8 cellular contexts compared by ENCODE assay signal in the genomic region with DNA sequence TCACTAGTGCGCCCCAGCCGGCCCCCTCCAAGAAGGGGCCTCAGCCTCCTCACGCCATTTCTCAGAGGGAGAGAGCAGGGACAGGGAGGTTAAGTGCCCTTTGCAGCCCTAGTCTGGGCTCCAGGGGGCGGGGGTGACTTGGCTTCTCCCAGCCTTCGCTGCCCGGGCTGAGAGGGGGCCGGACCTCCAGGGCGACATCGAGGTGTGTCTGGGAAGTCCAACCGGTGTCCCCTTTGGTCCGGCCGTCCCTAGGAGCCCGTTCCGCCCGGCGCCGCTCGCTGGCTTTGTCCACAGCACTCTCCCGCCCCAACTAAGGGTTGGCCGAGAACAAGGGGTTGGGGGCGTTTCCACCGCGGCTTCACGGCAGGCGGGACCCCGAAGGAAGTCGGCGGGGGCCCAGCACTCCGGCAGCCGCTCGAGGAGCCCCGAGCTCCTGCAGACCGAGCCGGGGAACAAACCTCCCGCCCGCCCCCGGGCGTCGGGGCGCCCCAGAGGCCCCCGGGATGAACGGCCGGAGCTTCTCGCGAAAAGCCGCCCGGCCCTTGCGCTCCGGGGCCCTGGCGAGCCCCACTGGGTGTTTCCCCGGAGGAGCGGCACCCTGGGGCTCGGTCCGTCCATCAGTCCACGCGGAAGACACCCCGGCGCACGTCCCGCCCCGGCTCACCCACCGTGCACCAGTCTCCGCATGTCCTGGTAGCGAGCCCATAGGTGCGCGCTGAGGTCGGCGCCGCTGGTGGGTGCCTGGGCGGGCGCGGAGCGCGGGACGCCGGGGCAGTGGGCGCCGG. TPM values are rescaled to one million over a fixed set of nuclear protein-coding genes. Genes with fewer than 3 reads are reported as not detected.
DNase-seq lines count a peak whose midpoint lies in the region; ATAC-seq and TF ChIP-seq lines count a peak whose summit lies in the region.

No MANE protein-coding gene starts in this region.

- peaks cover 28% of the 10 kb centered on the region for H3K4me1 Mint-ChIP-seq in CD8-positive, alpha-beta T cell (ENCODE audit: low read depth)
- peaks cover 32% of the 10 kb centered on the region for H3K4me1 Mint-ChIP-seq in activated CD8-positive, alpha-beta memory T cell treated with anti-CD3 and anti-CD28 coated beads, Interleukin-2, amount 10 ng/mL, durations not matched to agents 7 days and 5 days
- H3K4me1 Mint-ChIP-seq in osteocyte (ENCODE audit: unreplicated experiment) = peaks cover 36% of the 10 kb centered on the region

- H3K4me3 ChIP-seq in CD8-positive, alpha-beta T cell (ENCODE audit: low read depth, low read length) = peak overlapping the region; percentile 50

- H3K9me3 ChIP-seq in CD8-positive, alpha-beta T cell (ENCODE audit: low read length) = no peaks in the 10 kb centered on the region

- CTCF ChIA-PET in CD8-positive, alpha-beta T cell (lab: Charles Lee) = no interaction called here
- CTCF ChIA-PET in activated CD8-positive, alpha-beta memory T cell treated with anti-CD3 and anti-CD28 coated beads, Interleukin-2, amount 10 ng/mL, durations not matched to agents 7 days and 5 days (lab: Charles Lee) = interaction anchor here (1.7 kb wide), 1 partner anchor 76 kb away, joined by 5 read pairs; no protein-coding TSS in a partner anchor

- no peak overlapping the region for H3K27ac ChIP-seq in CD8-positive, alpha-beta T cell (ENCODE audit: low read depth, low read length)
- H3K27ac ChIP-seq in foreskin keratinocyte = peak overlapping the region; percentile 2

- no peaks in the 10 kb centered on the region for H3K27me3 Mint-ChIP-seq in CD8-positive, alpha-beta T cell (ENCODE audit: low read depth)
- H3K27me3 Mint-ChIP-seq in activated CD8-positive, alpha-beta memory T cell treated with anti-CD3 and anti-CD28 coated beads, Interleukin-2, amount 10 ng/mL, durations not matched to agents 7 days and 5 days = no peaks in the 10 kb centered on the region
- no peaks in the 10 kb centered on the region for H3K27me3 Mint-ChIP-seq in osteocyte (ENCODE audit: unreplicated experiment)

- H3K4me1 ChIP-seq in CD8-positive, alpha-beta T cell (ENCODE audit: insufficient read depth, low read length) = peaks cover 28% of the 10 kb centered on the region
- no peaks in the 10 kb centered on the region for H3K4me1 ChIP-seq in foreskin keratinocyte

- no peaks in the 10 kb centered on the region for H3K27me3 ChIP-seq in CD8-positive, alpha-beta T cell (ENCODE audit: insufficient read depth, low read length)
- H3K27me3 ChIP-seq in foreskin keratinocyte = no peaks in the 10 kb centered on the region

- TF ChIP-seq CTCF in CD8-positive, alpha-beta T cell (IDR thresholded peaks at IDR 0.05) = no peak
- TF ChIP-seq CTCF in foreskin keratinocyte (conservative IDR thresholded peaks at IDR 0.05) (no peak), osteocyte (IDR thresholded peaks at IDR 0.05) (no peak)

- no peaks in the 10 kb centered on the region for H3K36me3 ChIP-seq in CD8-positive, alpha-beta T cell (ENCODE audit: insufficient read depth, low read length)

- intact Hi-C loops in CD8-positive, alpha-beta T cell (cut with DNase I, micrococcal nuclease) = loop anchor here in 1 of 2 experiments (10.0 kb wide), 2 partner anchors 152 to 558 kb away; a partner anchor contains a TSS

- peak overlapping the region; percentile 73 for H3K4me3 Mint-ChIP-seq in CD8-positive, alpha-beta T cell
- peak overlapping the region; percentile 76 for H3K4me3 Mint-ChIP-seq in activated CD8-positive, alpha-beta memory T cell treated with anti-CD3 and anti-CD28 coated beads, Interleukin-2, amount 10 ng/mL, durations not matched to agents 7 days and 5 days
- peak overlapping the region; percentile 81 for H3K4me3 Mint-ChIP-seq in osteocyte (ENCODE audit: unreplicated experiment)

- peaks cover 7% of the 10 kb centered on the region for H3K36me3 Mint-ChIP-seq in CD8-positive, alpha-beta T cell
- peaks cover 8% of the 10 kb centered on the region for H3K36me3 Mint-ChIP-seq in activated CD8-positive, alpha-beta memory T cell treated with anti-CD3 and anti-CD28 coated beads, Interleukin-2, amount 10 ng/mL, durations not matched to agents 7 days and 5 days
- peaks cover 9% of the 10 kb centered on the region for H3K36me3 Mint-ChIP-seq in osteocyte (ENCODE audit: unreplicated experiment)

- DNase-seq in CD8-positive, alpha-beta T cell = peak in 5 of 7 experiments; percentile 7 to 57 (median 32)
- no peak for DNase-seq in activated CD8-positive, alpha-beta memory T cell treated with anti-CD3 and anti-CD28 coated beads, Interleukin-2, amount 10 ng/mL, durations not matched to agents 7 days and 5 days
- DNase-seq in foreskin keratinocyte = no peak
- DNase-seq in osteocyte (ENCODE audit: extremely low spot score, unreplicated experiment) = peak; percentile 82
- DNase-seq in SK-N-DZ (ENCODE audit: low spot score) = no peak
- DNase-seq in putamen (ENCODE audit: low spot score) = no peak
- no peak for DNase-seq in NCI-H446 (lab: John Stamatoyannopoulos, UW)

- peak overlapping the region; percentile 37 for H3K27ac Mint-ChIP-seq in CD8-positive, alpha-beta T cell
- H3K27ac Mint-ChIP-seq in activated CD8-positive, alpha-beta memory T cell treated with anti-CD3 and anti-CD28 coated beads, Interleukin-2, amount 10 ng/mL, durations not matched to agents 7 days and 5 days = peak overlapping the region; percentile 59
- H3K27ac Mint-ChIP-seq in osteocyte (ENCODE audit: unreplicated experiment) = peak overlapping the region; percentile 75

- ATAC-seq in CD8-positive, alpha-beta T cell = no peak
- peak; percentile 2 for ATAC-seq in HG03432 (IDR thresholded peaks at IDR 0.05; ENCODE audit: unreplicated experiment)
- peak; percentile 4 for ATAC-seq in activated CD8-positive, alpha-beta memory T cell treated with anti-CD3 and anti-CD28 coated beads, Interleukin-2, amount 10 ng/mL, durations not matched to agents 7 days and 5 days
- no peak for ATAC-seq in foreskin keratinocyte

- POLR2A ChIA-PET in CD8-positive, alpha-beta T cell (lab: Charles Lee) = no interaction called here

- no peaks in the 10 kb centered on the region for H3K9me3 Mint-ChIP-seq in CD8-positive, alpha-beta T cell
- no peaks in the 10 kb centered on the region for H3K9me3 Mint-ChIP-seq in activated CD8-positive, alpha-beta memory T cell treated with anti-CD3 and anti-CD28 coated beads, Interleukin-2, amount 10 ng/mL, durations not matched to agents 7 days and 5 days (ENCODE audit: low read depth)
- no peaks in the 10 kb centered on the region for H3K9me3 Mint-ChIP-seq in osteocyte (ENCODE audit: unreplicated experiment)

RNA-seq across cellular contexts. Expression of a gene that starts 0.6 kb away (rescaled TPM):
- 1 to 10 TPM; 4.8 to 6.7 TPM for total RNA-seq in CD8-positive, alpha-beta T cell
- 10 to 100 TPM; 38.7 to 54.5 TPM for total RNA-seq in activated CD8-positive, alpha-beta memory T cell treated with anti-CD3 and anti-CD28 coated beads, Interleukin-2, amount 10 ng/mL, durations not matched to agents 7 days and 5 days
- total RNA-seq in foreskin keratinocyte (121 and 127 TPM in 2 replicates), osteocyte (178 and 188 TPM in 2 replicates)
- 170 and 177 TPM in 2 replicates for polyA plus RNA-seq in foreskin keratinocyte
- polyA plus RNA-seq in SK-N-DZ (2014; cell fraction: cytosol; rRNA removed) = 342 and 366 TPM in 2 replicates
- 688 and 845 TPM in 2 replicates for polyA plus RNA-seq in SK-N-DZ (2014; cell fraction: nucleus; rRNA removed)

RNA-seq across cellular contexts. Expression of a gene that starts 3.4 kb away (rescaled TPM):
- total RNA-seq in CD8-positive, alpha-beta T cell = 1 to 10 TPM; 5.2 to 6.8 TPM
- total RNA-seq in activated CD8-positive, alpha-beta memory T cell treated with anti-CD3 and anti-CD28 coated beads, Interleukin-2, amount 10 ng/mL, durations not matched to agents 7 days and 5 days = 10 to 100 TPM; 12.9 to 15.5 TPM
- 13.0 and 19.3 TPM in 2 replicates for total RNA-seq in foreskin keratinocyte
- 31.4 and 34.2 TPM in 2 replicates for polyA plus RNA-seq in foreskin keratinocyte
- total RNA-seq in osteocyte = 18.4 and 18.6 TPM in 2 replicates
- polyA plus RNA-seq in SK-N-DZ (2014; cell fraction: cytosol; rRNA removed) = 2.0 and 2.7 TPM in 2 replicates
- 6.9 and 147 TPM in 2 replicates for polyA plus RNA-seq in SK-N-DZ (2014; cell fraction: nucleus; rRNA removed)

RNA-seq across cellular contexts. Expression of a gene that starts 37.9 kb away (rescaled TPM):
- under 1 TPM; 0.33 to 0.46 TPM for total RNA-seq in CD8-positive, alpha-beta T cell
- total RNA-seq in activated CD8-positive, alpha-beta memory T cell treated with anti-CD3 and anti-CD28 coated beads, Interleukin-2, amount 10 ng/mL, durations not matched to agents 7 days and 5 days = not detected
- not detected in 2 replicates for total RNA-seq in foreskin keratinocyte
- 0.01 and 0.08 TPM in 2 replicates for polyA plus RNA-seq in foreskin keratinocyte
- not detected in 2 replicates for total RNA-seq in osteocyte
- polyA plus RNA-seq in SK-N-DZ (2014; cell fraction: cytosol; rRNA removed) = 0.17 and 0.36 TPM in 2 replicates
- polyA plus RNA-seq in SK-N-DZ (2014; cell fraction: nucleus; rRNA removed) = 4.5 and 8.7 TPM in 2 replicates

Comparison
In these comparisons a context has a peak if more than half of its experiments do, and no peak if none do; other contexts are left out.
1. ATAC-seq: peak in HG03432 (single experiment) and activated CD8-positive, alpha-beta memory T cell treated with anti-CD3 and anti-CD28 coated beads, Interleukin-2, amount 10 ng/mL, durations not matched to agents 7 days and 5 days (single experiment); none in CD8-positive, alpha-beta T cell (single experiment) and foreskin keratinocyte (single experiment).
2. DNase-seq: peak in CD8-positive, alpha-beta T cell (5 of 7) and osteocyte (single experiment); none in activated CD8-positive, alpha-beta memory T cell treated with anti-CD3 and anti-CD28 coated beads, Interleukin-2, amount 10 ng/mL, durations not matched to agents 7 days and 5 days (single experiment), foreskin keratinocyte (0 of 2), SK-N-DZ (single experiment), putamen (single experiment) and NCI-H446 (0 of 2).
3. RNA of a gene that starts 0.6 kb away (total RNA-seq): 178 to 188 TPM in osteocyte, 121 to 127 TPM in foreskin keratinocyte and 38.7 to 54.5 TPM in activated CD8-positive, alpha-beta memory T cell treated with anti-CD3 and anti-CD28 coated beads, Interleukin-2, amount 10 ng/mL, durations not matched to agents 7 days and 5 days; 4.8 to 6.7 TPM in CD8-positive, alpha-beta T cell; every median in the first group is over 4 times any median in the second.
4. Peak in every context shown above with its lines, with median percentiles within 50 percentile points of each other: H3K27ac Mint-ChIP-seq and H3K4me3 Mint-ChIP-seq.